In genomic region chr5:131110256-131110594, GRCh38 we compare ENCODE assay signal across 18 cellular contexts.
"Had no signal": no experiment of that assay in that cellular context is flagged by ENCODE, and none has a peak within 500 bp of the region (broad histone marks: within the 10 kb centered on the region; RNA-seq: fewer than 3 reads in every experiment).

No MANE protein-coding gene starts in this region.

- H3K9me3 Mint-ChIP-seq: activated CD4-positive, alpha-beta T cell treated with anti-CD3 and anti-CD28 coated beads, Interleukin-2, amount 10 ng/mL, durations not matched to agents 7 days and 5 days; activated naive CD8-positive, alpha-beta T cell treated with anti-CD3 and anti-CD28 coated beads for 36 hours; activated T-cell treated with anti-CD3 and anti-CD28 coated beads, Interleukin-2, amount 50 U/mL, for 24 hours; activated T-helper 17 cell treated with anti-CD3 and anti-CD28 coated beads, Interleukin-2, amount 50 U/mL, for 72 hours; central memory CD8-positive, alpha-beta T cell; effector memory CD8-positive, alpha-beta T cell; neural crest cell; stimulated activated memory B cell treated with anti-CD40 and anti-IgM and Interleukin-4, amounts not matched to agents 10 μg/mL and 1 μg/mL and 100 μg/mL, for 72 hours had no signal

- H3K4me1 Mint-ChIP-seq: activated T-helper 17 cell treated with anti-CD3 and anti-CD28 coated beads, Interleukin-2, amount 50 U/mL, for 72 hours; neural crest cell; stimulated activated memory B cell treated with anti-CD40 and anti-IgM and Interleukin-4, amounts not matched to agents 10 μg/mL and 1 μg/mL and 100 μg/mL, for 72 hours had no signal

- H3K36me3 Mint-ChIP-seq: activated naive CD8-positive, alpha-beta T cell treated with anti-CD3 and anti-CD28 coated beads for 36 hours; stimulated activated memory B cell treated with anti-CD40 and anti-IgM and Interleukin-4, amounts not matched to agents 10 μg/mL and 1 μg/mL and 100 μg/mL, for 72 hours had no signal

- H3K4me3 Mint-ChIP-seq: activated CD4-positive, alpha-beta T cell treated with anti-CD3 and anti-CD28 coated beads, Interleukin-2, amount 10 ng/mL, durations not matched to agents 7 days and 5 days; activated naive CD8-positive, alpha-beta T cell treated with anti-CD3 and anti-CD28 coated beads for 36 hours; activated T-cell treated with anti-CD3 and anti-CD28 coated beads, Interleukin-2, amount 50 U/mL, for 24 hours; activated T-helper 17 cell treated with anti-CD3 and anti-CD28 coated beads, Interleukin-2, amount 50 U/mL, for 72 hours; central memory CD8-positive, alpha-beta T cell; effector memory CD8-positive, alpha-beta T cell; neural crest cell; stimulated activated memory B cell treated with anti-CD40 and anti-IgM and Interleukin-4, amounts not matched to agents 10 μg/mL and 1 μg/mL and 100 μg/mL, for 72 hours had no signal

- H3K27me3 Mint-ChIP-seq: activated naive CD8-positive, alpha-beta T cell treated with anti-CD3 and anti-CD28 coated beads for 36 hours; activated T-cell treated with anti-CD3 and anti-CD28 coated beads, Interleukin-2, amount 50 U/mL, for 24 hours; activated T-helper 17 cell treated with anti-CD3 and anti-CD28 coated beads, Interleukin-2, amount 50 U/mL, for 72 hours; central memory CD8-positive, alpha-beta T cell; effector memory CD8-positive, alpha-beta T cell had no signal

- H3K27me3 ChIP-seq: breast epithelium, colonic mucosa, dorsolateral prefrontal cortex, stomach, transverse colon, vagina had no signal

- H3K27ac ChIP-seq: breast epithelium, colonic mucosa, stomach, transverse colon, vagina had no signal

- DNase-seq: activated CD8-positive, alpha-beta memory T cell treated with anti-CD3 and anti-CD28 coated beads for 24 hours; activated CD8-positive, alpha-beta memory T cell treated with anti-CD3 and anti-CD28 coated beads, Interleukin-2, amount 50 U/mL, for 4 hours; activated naive CD8-positive, alpha-beta T cell treated with anti-CD3 and anti-CD28 coated beads for 36 hours; activated T-cell treated with anti-CD3 and anti-CD28 coated beads, Interleukin-2, amount 50 U/mL, for 24 hours; left ventricle myocardium superior; occipital lobe; stomach; transverse colon had no signal

- H3K27ac Mint-ChIP-seq: activated CD4-positive, alpha-beta T cell treated with anti-CD3 and anti-CD28 coated beads, Interleukin-2, amount 10 ng/mL, durations not matched to agents 7 days and 5 days; activated naive CD8-positive, alpha-beta T cell treated with anti-CD3 and anti-CD28 coated beads for 36 hours; activated T-cell treated with anti-CD3 and anti-CD28 coated beads, Interleukin-2, amount 50 U/mL, for 24 hours; activated T-helper 17 cell treated with anti-CD3 and anti-CD28 coated beads, Interleukin-2, amount 50 U/mL, for 72 hours; effector memory CD8-positive, alpha-beta T cell; stimulated activated memory B cell treated with anti-CD40 and anti-IgM and Interleukin-4, amounts not matched to agents 10 μg/mL and 1 μg/mL and 100 μg/mL, for 72 hours had no signal

- H3K4me3 ChIP-seq: breast epithelium, colonic mucosa, dorsolateral prefrontal cortex, stomach, transverse colon, vagina had no signal

- H3K9me3 ChIP-seq: breast epithelium, colonic mucosa, stomach, transverse colon, vagina had no signal

- H3K36me3 ChIP-seq: breast epithelium, colonic mucosa, stomach, transverse colon, vagina had no signal
